9 cellular contexts compared by ENCODE assay signal in genomic region chr22:50696799-50697561, GRCh38. TPM values are rescaled to one million over a fixed set of nuclear protein-coding genes. Genes with fewer than 3 reads are reported as not detected.
A peak's percentile ranks its signal among the peaks of the same experiment; 100 is the strongest.
DNase-seq lines count a peak whose midpoint lies in the region; ATAC-seq, FAIRE-seq and TF ChIP-seq lines count a peak whose summit lies in the region.
"Had no signal": no experiment of that assay in that cellular context is flagged by ENCODE, and none has a peak within 500 bp of the region (broad histone marks: within the 10 kb centered on the region; RNA-seq: fewer than 3 reads in every experiment).

No MANE protein-coding gene starts in this region.

- in situ Hi-C loops in K562 (cut with MboI) = loop anchor here (5.0 kb wide), 1 partner anchor 55 kb away; no protein-coding TSS in a partner anchor

- ATAC-seq in K562 = peak; percentile 72
- no peak for ATAC-seq in activated CD4-positive, CD25-positive, alpha-beta regulatory T cell treated with anti-CD3 and anti-CD28 coated beads, Interleukin-2, amount 50 U/mL, for 24 hours
- ATAC-seq in HG03565 (IDR thresholded peaks at IDR 0.05; ENCODE audit: unreplicated experiment) = no peak

- no peak for TF ChIP-seq EP300 in K562 (IDR thresholded peaks at IDR 0.05; ENCODE audit: low read length)

- CTCF ChIA-PET in K562 (lab: Yijun Ruan, JAX; ENCODE audit: low intra/inter-chr PET ratio) = interaction anchor here (0.7 kb wide), 1 partner anchor 122 kb away, joined by 3 read pairs; no protein-coding TSS in a partner anchor

- peak in 2 of 3 experiments; percentile 30 to 48; a peak in 2 of 6 replicates for TF ChIP-seq CTCF in K562 (IDR thresholded peaks at IDR 0.05 in 2 of 3, conservative IDR thresholded peaks at IDR 0.05 in 1 of 3; ENCODE audit: insufficient read depth in 2 of 3, low read depth in 1 of 3, low read length in 3 of 3)

- intact Hi-C loops in K562 (cut with micrococcal nuclease) = no loop called here

- H3K79me2 ChIP-seq in K562 (ENCODE audit: control insufficient read depth, insufficient read depth, low read length) = no peaks in the 10 kb centered on the region

- H3K36me3 ChIP-seq in K562 (ENCODE audit: control insufficient read depth, insufficient read depth, low read length) (no peaks in the 10 kb centered on the region), iPS DF 6.9 (ENCODE audit: control insufficient read depth, insufficient read depth, low read length) (no peaks in the 10 kb centered on the region)
- H3K36me3 ChIP-seq: Peyer's patch had no signal

- H4K20me1 ChIP-seq in K562 (replicated peaks; ENCODE audit: control insufficient read depth, insufficient read depth, low read length) = no peaks in the 10 kb centered on the region

- WGBS in K562 (ENCODE audit: insufficient coverage, low coverage, missing lambda C conversion rate) = 19% methylated on average over 6 of the region's 58 CpGs
- WGBS in iPS DF 6.9 (ENCODE audit: insufficient coverage, insufficient read length) = no CpG with 5 or more reads among the region's 58 CpGs

- H3K4me1 ChIP-seq in K562 (replicated peaks in 1 of 2; ENCODE audit: control insufficient read depth in 2 of 2, insufficient read depth in 2 of 2, low read length in 2 of 2) (peaks cover 0 to 13% of the 10 kb centered on the region in 2 experiments; a peak in 1 of 5 replicates), iPS DF 6.9 (ENCODE audit: control insufficient read depth, insufficient read depth, low read length) (no peaks in the 10 kb centered on the region)

- no peak overlapping the region for H3K4me2 ChIP-seq in K562 (ENCODE audit: insufficient read depth, low read length)

- H2AFZ ChIP-seq in K562 (ENCODE audit: low read depth, low read length) = no peak overlapping the region

- TF ChIP-seq RAD21 in K562 (CRISPR knock-in tag; conservative IDR thresholded peaks at IDR 0.05 in 1 of 2, IDR thresholded peaks at IDR 0.05 in 1 of 2) = 0 out of 4 replicates have a peak, but pooled peaks of 1 of the 2 experiments have one; percentile 24

- no peak for FAIRE-seq in K562 (lab: Jason Lieb, UNC)

- H3K9me1 ChIP-seq in K562 (ENCODE audit: control insufficient read depth, insufficient read depth, low read length) = no peaks in the 10 kb centered on the region

- DNase-seq in HCEC 1CT (peak; percentile 15), K562 (ENCODE audit: extremely low read depth in 1 of 4, low spot score in 3 of 4) (peak; percentile 8 to 55 (median 45)), iPS DF 6.9 (ENCODE audit: low read depth, low spot score) (no peak), dedifferentiated amniotic fluid mesenchymal stem cell (ENCODE audit: extremely low spot score) (no peak), NCI-H1436 treated with DMSO at 0.1 percent for 48 hours (lab: John Stamatoyannopoulos, UW) (no peak)

- H3K4me3 ChIP-seq in K562 (no peak overlapping the region), iPS DF 6.9 (ENCODE audit: low read length) (peak overlapping the region; percentile 35; the same call in 1 of the 2 replicates), skin epidermis (peak overlapping the region in 6 of 7 experiments; percentile 4 to 40 (median 28))

- no peak overlapping the region for H3K9ac ChIP-seq in K562 (ENCODE audit: insufficient read depth in 1 of 2, low read depth in 2 of 2, low read length in 2 of 2)

- TF ChIP-seq POLR2A in K562 (conservative IDR thresholded peaks at IDR 0.05) = no peak

- H3K9me3 ChIP-seq in K562 (replicated peaks; ENCODE audit: control insufficient read depth, insufficient read depth, low read depth, low read length) (no peaks in the 10 kb centered on the region), iPS DF 6.9 (ENCODE audit: control insufficient read depth, insufficient read depth, low read length) (no peaks in the 10 kb centered on the region)
- H3K9me3 ChIP-seq: Peyer's patch had no signal

- H3K27me3 ChIP-seq in K562 (ENCODE audit: control insufficient read depth in 2 of 2, insufficient read depth in 2 of 2, low read length in 2 of 2) (peaks cover 6 to 21% of the 10 kb centered on the region in 2 experiments; a peak in 4 of 5 replicates), iPS DF 6.9 (ENCODE audit: control insufficient read depth, insufficient read depth, low read length) (peaks cover 5% of the 10 kb centered on the region)
- H3K27me3 ChIP-seq: Peyer's patch had no signal

- POLR2A ChIA-PET in K562 (lab: Yijun Ruan, JAX) = no interaction called here

- no TSS peak for BruUV-seq in K562 (replicated peaks; lab: Mats Ljungman, UMichigan)

- H3K27ac ChIP-seq in K562 (ENCODE audit: extremely low read depth, low read depth, low read length) = no peak overlapping the region
- no peak overlapping the region for H3K27ac ChIP-seq in iPS DF 6.9 (ENCODE audit: low read length)
- H3K27ac ChIP-seq in skin epidermis = peak overlapping the region in 12 of 21 experiments; percentile 13 to 74 (median 44)
- H3K27ac ChIP-seq: Peyer's patch had no signal

TF ChIP-seq in K562, 482 proteins besides CTCF, POLR2A, EP300 and RAD21:
- TF ChIP-seq ZNF766 (CRISPR knock-in tag; conservative IDR thresholded peaks at IDR 0.05) = no peak
- TF ChIP-seq ZBTB11 (CRISPR knock-in tag; IDR thresholded peaks at IDR 0.05) = no peak
- no peak for TF ChIP-seq EHMT2 (IDR thresholded peaks at IDR 0.05)
- no peak for TF ChIP-seq OTX1 (CRISPR knock-in tag; IDR thresholded peaks at IDR 0.05)
- TF ChIP-seq TAL1 (IDR thresholded peaks at IDR 0.05) = no peak
- TF ChIP-seq SIN3B (IDR thresholded peaks at IDR 0.05; ENCODE audit: low read depth) = no peak
- no peak for TF ChIP-seq GABPA (tag; conservative IDR thresholded peaks at IDR 0.05; ENCODE audit: low read depth)
- peak; percentile 80; the same call in 1 of the 2 replicates for TF ChIP-seq ZBTB7A (IDR thresholded peaks at IDR 0.05; ENCODE audit: borderline replicate concordance, control insufficient read depth, low read depth, low read length)
TF ChIP-seq in K562: peak in this region for 1.

RNA-seq across cellular contexts. Expression of gene SHANK3, which starts 24.4 kb away (rescaled TPM):
- total RNA-seq in K562 (2011; cell fraction: chromatin; rRNA removed; ENCODE audit: low replicate concordance) = 0.21 and 0.37 TPM in 2 replicates
- 0.13 and 0.17 TPM in 2 replicates for total RNA-seq in K562 (2011; cell fraction: nucleolus; rRNA removed)
- total RNA-seq in K562 (2011; cell fraction: nucleoplasm; rRNA removed) = 0.08 and 0.15 TPM in 2 replicates
- total RNA-seq in K562 (2014; rRNA removed) = 0.04 TPM in 1 of 2 replicates, not detected in the other
- total RNA-seq in K562 (2014; rRNA removed; fragmentation: Illumina TruSeq; extraction: Trizol) = not detected in 2 replicates
- not detected in 2 replicates for total RNA-seq in K562 (2015; rRNA removed; fragmentation: Illumina TruSeq; extraction: Trizol)
- 0.07 and 0.13 TPM in 2 replicates for total RNA-seq in K562 (2021)
- polyA plus RNA-seq in K562 (2011; rRNA removed) = 0.01 TPM in 2 replicates
- polyA plus RNA-seq in K562 (2011; cell fraction: cytosol; rRNA removed) = 0.03 TPM in 2 replicates
- 0.07 and 0.18 TPM in 2 replicates for polyA plus RNA-seq in K562 (2011; cell fraction: nucleus; rRNA removed)
- polyA plus RNA-seq in K562 (2012) = 0.01 and 0.04 TPM in 2 replicates
- not detected in 2 replicates for polyA plus RNA-seq in K562 (2014; fragmentation: Illumina TruSeq; extraction: Trizol)
- not detected for polyA plus RNA-seq in K562 (2014; fragmentation: Nextera tagmentation; extraction: Ambion mirVana)
- polyA plus RNA-seq in K562 (2014; rRNA removed) = 0.03 TPM in 1 of 2 replicates, not detected in the other
- polyA minus RNA-seq in K562 (2011; rRNA and poly(A)+ RNA removed) = not detected in 2 replicates
- polyA minus RNA-seq in K562 (2011; cell fraction: cytosol; rRNA and poly(A)+ RNA removed) = 0.10 TPM in 1 of 2 replicates, not detected in the other
- polyA minus RNA-seq in K562 (2011; cell fraction: nucleus; rRNA and poly(A)+ RNA removed) = under 0.01 and 0.13 TPM in 2 replicates

RNA-seq across cellular contexts. Expression of gene ACR, which starts 41.0 kb away (rescaled TPM):
- not detected in 2 replicates for total RNA-seq in K562 (2011; cell fraction: chromatin; rRNA removed; ENCODE audit: low replicate concordance)
- not detected in 2 replicates for total RNA-seq in K562 (2011; cell fraction: nucleolus; rRNA removed)
- total RNA-seq in K562 (2011; cell fraction: nucleoplasm; rRNA removed) = not detected in 2 replicates
- not detected in 2 replicates for total RNA-seq in K562 (2014; rRNA removed)
- total RNA-seq in K562 (2014; rRNA removed; fragmentation: Illumina TruSeq; extraction: Trizol) = not detected in 2 replicates
- not detected in 2 replicates for total RNA-seq in K562 (2015; rRNA removed; fragmentation: Illumina TruSeq; extraction: Trizol)
- total RNA-seq in K562 (2021) = not detected in 2 replicates
- not detected in 2 replicates for polyA plus RNA-seq in K562 (2011; rRNA removed)
- polyA plus RNA-seq in K562 (2011; cell fraction: cytosol; rRNA removed) = not detected in 2 replicates
- not detected in 2 replicates for polyA plus RNA-seq in K562 (2011; cell fraction: nucleus; rRNA removed)
- not detected in 2 replicates for polyA plus RNA-seq in K562 (2012)
- not detected in 2 replicates for polyA plus RNA-seq in K562 (2014; fragmentation: Illumina TruSeq; extraction: Trizol)
- polyA plus RNA-seq in K562 (2014; fragmentation: Nextera tagmentation; extraction: Ambion mirVana) = not detected
- polyA plus RNA-seq in K562 (2014; rRNA removed) = not detected in 2 replicates
- not detected in 2 replicates for polyA minus RNA-seq in K562 (2011; rRNA and poly(A)+ RNA removed)
- polyA minus RNA-seq in K562 (2011; cell fraction: cytosol; rRNA and poly(A)+ RNA removed) = not detected in 2 replicates
- not detected in 2 replicates for polyA minus RNA-seq in K562 (2011; cell fraction: nucleus; rRNA and poly(A)+ RNA removed)
- total RNA-seq: Peyer's patch had no signal

Comparison
In these comparisons a context has a peak if more than half of its experiments do, and no peak if none do; other contexts are left out.
1. DNase-seq: peak in HCEC 1CT (single experiment) and K562 (4 of 4); none in iPS DF 6.9 (single experiment), dedifferentiated amniotic fluid mesenchymal stem cell (single experiment) and NCI-H1436 treated with DMSO at 0.1 percent for 48 hours (single experiment).
2. H3K27ac ChIP-seq: peak in skin epidermis (12 of 21); none in K562 (single experiment) and iPS DF 6.9 (single experiment).